ENCODE assay signal across 18 cellular contexts in the genomic region with DNA sequence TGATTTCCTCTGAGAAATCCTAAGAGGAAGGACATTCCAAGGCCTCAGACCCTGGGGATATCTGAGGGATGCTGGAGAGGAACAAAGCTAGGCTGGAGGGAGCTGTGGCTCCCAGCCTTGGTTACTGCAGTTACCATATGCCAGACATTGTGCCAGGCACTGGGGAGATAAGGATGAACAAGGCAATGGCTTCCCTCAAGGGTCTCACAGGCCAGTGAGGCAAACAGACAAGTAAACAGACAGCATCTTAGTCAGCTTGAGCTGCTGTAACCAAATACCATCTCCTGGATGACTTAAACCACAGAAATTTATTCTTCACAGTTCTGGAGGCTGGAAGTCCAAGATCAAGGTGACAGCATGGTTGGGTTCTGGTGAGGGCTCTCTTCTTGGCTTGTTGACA.
DNase-seq lines count a peak whose midpoint lies in the region; ATAC-seq and TF ChIP-seq lines count a peak whose summit lies in the region.
"Had no signal": no experiment of that assay in that cellular context is flagged by ENCODE, and none has a peak within 500 bp of the region (broad histone marks: within the 10 kb centered on the region; RNA-seq: fewer than 3 reads in every experiment).

No MANE protein-coding gene starts in this region.

- no peak for TF ChIP-seq CTCF in brain microvascular endothelial cell (IDR thresholded peaks at IDR 0.05; ENCODE audit: low read depth, low read length, missing control alignments)

- H3K27me3 ChIP-seq in brain microvascular endothelial cell (replicated peaks): no peaks in the 10 kb centered on the region
- H3K27me3 ChIP-seq: BLaER1 had no signal

- no peak overlapping the region for H3K4me3 ChIP-seq in brain microvascular endothelial cell (ENCODE audit: low read depth, low read length)
- H3K4me3 ChIP-seq: BLaER1 had no signal

- DNase-seq in M059J (ENCODE audit: low read depth): peak; percentile 30
- DNase-seq in brain microvascular endothelial cell: peak; percentile 2
- DNase-seq in iris pigment epithelial cell (ENCODE audit: low read depth): peak; percentile 37
- no peak for DNase-seq in germinal center (ENCODE audit: low spot score)
- no peak for DNase-seq in iPS-NIHi7 (ENCODE audit: extremely low spot score)
- no peak for DNase-seq in GDM1 (lab: John Stamatoyannopoulos, UW)
- DNase-seq: CD4-positive, alpha-beta T cell; COR-L47; DMS79; NCI-H1092; NCI-H1436 treated with DMSO at 0.1 percent for 48 hours; NCI-H1930; NCI-H345; NCI-H524; NCI-H774; Right ventricle myocardium superior had no signal

- ATAC-seq in GM19455 (IDR thresholded peaks at IDR 0.05; ENCODE audit: unreplicated experiment): no peak

- H3K27ac ChIP-seq in brain microvascular endothelial cell: no peak overlapping the region
- H3K27ac ChIP-seq: BLaER1 had no signal

- no peaks in the 10 kb centered on the region for H3K36me3 ChIP-seq in brain microvascular endothelial cell (replicated peaks)
- H3K36me3 ChIP-seq: BLaER1 had no signal

- in situ Hi-C loops in brain microvascular endothelial cell (cut with HindIII; ENCODE audit: low pct_ligation_motif_present, low sequenced_read_pairs): no loop called here

Comparison
In these comparisons a context has a peak if more than half of its experiments do, and no peak if none do; other contexts are left out.
1. DNase-seq: peak in M059J (single experiment), brain microvascular endothelial cell (single experiment) and iris pigment epithelial cell (single experiment); none in germinal center (single experiment), iPS-NIHi7 (single experiment) and GDM1 (single experiment).